26 cellular contexts compared by ENCODE assay signal in genomic region chr2:124048664-124049063, GRCh38. TPM values are rescaled to one million over a fixed set of nuclear protein-coding genes. Genes with fewer than 3 reads are reported as not detected.
"Had no signal": no experiment of that assay in that cellular context is flagged by ENCODE, and none has a peak within 500 bp of the region (broad histone marks: within the 10 kb centered on the region; RNA-seq: fewer than 3 reads in every experiment).

No MANE protein-coding gene starts in this region.

- H3K9ac ChIP-seq: KMS-11, SK-N-SH had no signal

- ATAC-seq: Panc1, PC-3, T-cell had no signal

- DNase-seq: IMR-90, MM.1S, NCI-H1092 treated with DMSO at 0.1 percent for 48 hours, NCI-H1436, NCI-H187, NCI-H2029, NCI-H2081 treated with DMSO at 0.1 percent for 48 hours, NCI-H2171, NCI-H226, NCI-H446, NCI-H510A, NCI-H524 treated with DMSO at 0.1 percent for 48 hours, NCI-H69, NCI-H774, PC-3, SHP77, SK-N-SH, SW 1271, T-cell had no signal

- H3K9me3 ChIP-seq: SK-N-SH had no signal

- H3K27ac ChIP-seq: KMS-11, RWPE1 had no signal

- H3K4me2 ChIP-seq: KMS-11, SK-N-SH had no signal

- H3K9me2 ChIP-seq: SK-N-SH had no signal

RNA-seq across cellular contexts. Expression of gene CNTNAP5, which starts 23.6 kb away (rescaled TPM):
- total RNA-seq: HT-29, IMR-90, LHCN-M2, OCI-LY7, PC-3, SK-MEL-5, T-cell had no signal
- polyA plus RNA-seq: IMR-90 had no signal
